In the genomic region with DNA sequence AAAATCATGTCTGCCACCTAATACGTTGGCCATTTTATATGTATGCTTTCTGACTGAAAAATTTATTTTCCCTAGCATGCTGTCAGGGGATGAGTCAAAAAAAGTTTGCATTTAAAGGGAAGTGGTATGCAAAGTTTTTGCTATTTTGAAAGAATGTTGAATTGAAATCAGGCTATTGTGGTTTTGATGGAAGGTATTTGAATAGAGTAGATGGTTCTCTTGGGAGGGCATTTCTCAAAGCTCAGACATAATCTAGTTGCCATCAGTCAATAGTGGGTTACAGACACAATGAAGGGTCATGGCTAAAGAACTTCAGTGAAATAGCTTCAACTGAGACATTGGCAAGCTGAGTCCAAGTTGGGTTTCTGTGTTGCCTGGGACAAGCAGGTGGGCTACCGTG, we compare ENCODE assay signal across 13 cellular contexts.
DNase-seq lines count a peak whose midpoint lies in the region; ATAC-seq, FAIRE-seq and TF ChIP-seq lines count a peak whose summit lies in the region.
"Had no signal": no experiment of that assay in that cellular context is flagged by ENCODE, and none has a peak within 500 bp of the region (broad histone marks: within the 10 kb centered on the region; RNA-seq: fewer than 3 reads in every experiment).

No MANE protein-coding gene starts in this region.

- 87% methylated on average over 2 of the region's 2 CpGs for whole genome bisulfite sequencing in prostate gland

- H3K27me3 Mint-ChIP-seq in astrocyte (ENCODE audit: low read depth, unreplicated experiment) = no peaks in the 10 kb centered on the region
- H3K27me3 Mint-ChIP-seq: central memory CD8-positive, alpha-beta T cell had no signal

- TF ChIP-seq POLR2A in prostate gland (IDR thresholded peaks at IDR 0.05) = no peak

- H3K4me3 ChIP-seq in astrocyte (ENCODE audit: insufficient read depth, low read depth, low read length) = no peak overlapping the region
- no peak overlapping the region for H3K4me3 ChIP-seq in prostate gland

- no peak overlapping the region for H3K27ac Mint-ChIP-seq in astrocyte (ENCODE audit: unreplicated experiment)

- H3K36me3 Mint-ChIP-seq in astrocyte (ENCODE audit: low read depth, unreplicated experiment) = peaks cover 3% of the 10 kb centered on the region

- DNase-seq in astrocyte (ENCODE audit: low read depth) (peak; percentile 12), head of caudate nucleus (no peak), prostate gland (ENCODE audit: low spot score) (no peak), epidermal melanocyte (ENCODE audit: insufficient read length, low spot score) (no peak)
- no peak for DNase-seq in stimulated activated CD4-positive, alpha-beta T cell treated with anti-CD3 and anti-CD28 coated beads, Interleukin-4, amount 100 ng/mL, for 1 hour
- DNase-seq: mesendoderm; small intestine; stimulated activated naive CD8-positive, alpha-beta T cell treated with anti-CD3 and anti-CD28 coated beads, Interleukin-15, Interleukin-2, amounts not matched to agents 100 U/mL and 50 U/mL, for 24 hours had no signal

- H3K9me3 ChIP-seq in astrocyte (ENCODE audit: insufficient read depth, low read depth, low read length) (no peaks in the 10 kb centered on the region), prostate gland (no peaks in the 10 kb centered on the region)

- H3K9me3 Mint-ChIP-seq in astrocyte (ENCODE audit: unreplicated experiment) = no peaks in the 10 kb centered on the region
- H3K9me3 Mint-ChIP-seq: central memory CD8-positive, alpha-beta T cell had no signal

- no peak overlapping the region for H3K4me2 ChIP-seq in astrocyte (ENCODE audit: low read length)

- no peak overlapping the region for H3K9ac ChIP-seq in astrocyte (ENCODE audit: low read length)

- H3K36me3 ChIP-seq in astrocyte (ENCODE audit: insufficient read depth, low read length) = no peaks in the 10 kb centered on the region
- no peaks in the 10 kb centered on the region for H3K36me3 ChIP-seq in prostate gland

- TF ChIP-seq CTCF in astrocyte (IDR thresholded peaks at IDR 0.05; ENCODE audit: insufficient read depth, low read depth, low read length) (no peak), prostate gland (IDR thresholded peaks at IDR 0.05) (no peak)

- no peak for FAIRE-seq in astrocyte (lab: Jason Lieb, UNC)
- FAIRE-seq: frontal cortex, small intestine had no signal

- intact Hi-C loops in head of caudate nucleus (cut with DNase I) (no loop called here), prostate gland (cut with DNase I) (no loop called here)

- H3K79me2 ChIP-seq in astrocyte (ENCODE audit: insufficient read depth, low read length) = no peaks in the 10 kb centered on the region

- no peaks in the 10 kb centered on the region for H4K20me1 ChIP-seq in astrocyte (ENCODE audit: insufficient read depth, low read length)

- H2AFZ ChIP-seq in astrocyte (ENCODE audit: low read depth, low read length) = no peak overlapping the region

- H3K4me3 Mint-ChIP-seq in astrocyte (ENCODE audit: unreplicated experiment) = no peak overlapping the region
- H3K4me3 Mint-ChIP-seq: central memory CD8-positive, alpha-beta T cell had no signal

- H3K27ac ChIP-seq in astrocyte (ENCODE audit: low read depth, low read length) (no peak overlapping the region), prostate gland (no peak overlapping the region)

- no peaks in the 10 kb centered on the region for H3K4me1 Mint-ChIP-seq in astrocyte (ENCODE audit: low read depth, unreplicated experiment)

- ATAC-seq in GM18511 (IDR thresholded peaks at IDR 0.05; ENCODE audit: unreplicated experiment) (peak; percentile 94), GM21515 (IDR thresholded peaks at IDR 0.05; ENCODE audit: unreplicated experiment) (peak; percentile 88), HG03108 (IDR thresholded peaks at IDR 0.05; ENCODE audit: unreplicated experiment) (peak; percentile 83)
- ATAC-seq: stimulated activated naive CD8-positive, alpha-beta T cell treated with anti-CD3 and anti-CD28 coated beads, Interleukin-15, Interleukin-2, amounts not matched to agents 100 U/mL and 50 U/mL, for 24 hours had no signal

- H3K27me3 ChIP-seq in astrocyte (ENCODE audit: insufficient read depth, low read length) = no peaks in the 10 kb centered on the region
- H3K27me3 ChIP-seq in prostate gland (replicated peaks; ENCODE audit: insufficient read depth) = no peaks in the 10 kb centered on the region

- H3K4me1 ChIP-seq in astrocyte (ENCODE audit: insufficient read depth, low read length) = no peaks in the 10 kb centered on the region
- H3K4me1 ChIP-seq in prostate gland (replicated peaks) = no peaks in the 10 kb centered on the region
